ENCODE assay signal across 9 cellular contexts in genomic region chr12:124441443-124442190, GRCh38.
DNase-seq lines count a peak whose midpoint lies in the region; ATAC-seq, FAIRE-seq and TF ChIP-seq lines count a peak whose summit lies in the region.
"Had no signal": no experiment of that assay in that cellular context is flagged by ENCODE, and none has a peak within 500 bp of the region (broad histone marks: within the 10 kb centered on the region; RNA-seq: fewer than 3 reads in every experiment).

No MANE protein-coding gene starts in this region.

- peaks cover 49 to 88% (median 65%) of the 10 kb centered on the region in 10 experiments for H3K4me1 ChIP-seq in BLaER1 treated with 17β-estradiol and CSF1 and Interleukin-3, amounts not matched to agents 10 nM and 100 nM
- no peaks in the 10 kb centered on the region for H3K4me1 ChIP-seq in MM.1S (ENCODE audit: low read length)

- H3K9me2 ChIP-seq in MM.1S (replicated peaks; ENCODE audit: insufficient read depth, low read length), result no peaks in the 10 kb centered on the region

- peak overlapping the region in 5 of 11 experiments; percentile 5 to 37 (median 18); a peak in 6 of 22 replicates for H3K9ac ChIP-seq in BLaER1 treated with 17β-estradiol and CSF1 and Interleukin-3, amounts not matched to agents 10 nM and 100 nM
- H3K9ac ChIP-seq in MM.1S (ENCODE audit: low read length), result no peak overlapping the region

- peaks cover 22 to 100% (median 87%) of the 10 kb centered on the region in 11 experiments; a peak in 21 of 22 replicates for H4K20me1 ChIP-seq in BLaER1 treated with 17β-estradiol and CSF1 and Interleukin-3, amounts not matched to agents 10 nM and 100 nM
- no peaks in the 10 kb centered on the region for H4K20me1 ChIP-seq in MM.1S (ENCODE audit: insufficient read depth, low read length)

- peak overlapping the region; percentile 15 to 55 (median 28); a peak in 16 of 22 replicates for H3K27ac ChIP-seq in BLaER1 treated with 17β-estradiol and CSF1 and Interleukin-3, amounts not matched to agents 10 nM and 100 nM
- H3K27ac ChIP-seq in epithelial cell of prostate, result peak overlapping the region; percentile 62
- no peak overlapping the region for H3K27ac ChIP-seq in MM.1S (ENCODE audit: low read length)

- no peaks in the 10 kb centered on the region for H3K9me3 ChIP-seq in BLaER1 treated with 17β-estradiol and CSF1 and Interleukin-3, amounts not matched to agents 10 nM and 100 nM (replicated peaks in 1 of 11)
- no peaks in the 10 kb centered on the region for H3K9me3 ChIP-seq in MM.1S (replicated peaks; ENCODE audit: insufficient read depth, low read length)
- H3K9me3 ChIP-seq: ovary had no signal

- TF ChIP-seq CTCF in MM.1S (IDR thresholded peaks at IDR 0.05; ENCODE audit: low read length), result no peak

- no peak for FAIRE-seq in RCC 7860 (lab: Jason Lieb, UNC)

- DNase-seq in RCC 7860 (ENCODE audit: low spot score), result peak; percentile 45
- DNase-seq in epithelial cell of prostate (ENCODE audit: low read depth, low spot score), result no peak
- DNase-seq in occipital lobe (lab: John Stamatoyannopoulos, UW), result peak; percentile 28
- DNase-seq in MM.1S, result no peak
- no peak for DNase-seq in NCI-H146 treated with DMSO at 0.1 percent for 48 hours (lab: John Stamatoyannopoulos, UW; ENCODE audit: unreplicated experiment)

- H3K79me2 ChIP-seq in MM.1S (ENCODE audit: low read length), result peaks cover 36% of the 10 kb centered on the region

- H3K36me3 ChIP-seq in BLaER1 treated with 17β-estradiol and CSF1 and Interleukin-3, amounts not matched to agents 10 nM and 100 nM, result peaks cover 17 to 90% (median 44%) of the 10 kb centered on the region in 11 experiments
- H3K36me3 ChIP-seq in MM.1S (replicated peaks; ENCODE audit: insufficient read depth, low read length), result no peaks in the 10 kb centered on the region
- H3K36me3 ChIP-seq: ovary had no signal

- H3K4me2 ChIP-seq in BLaER1 treated with 17β-estradiol and CSF1 and Interleukin-3, amounts not matched to agents 10 nM and 100 nM, result peak overlapping the region; percentile 52 to 82 (median 70)
- H3K4me2 ChIP-seq in MM.1S (ENCODE audit: low read depth, low read length), result no peak overlapping the region

- H2AFZ ChIP-seq in MM.1S (ENCODE audit: low read length), result no peak overlapping the region

- H3K4me3 ChIP-seq in BLaER1 treated with 17β-estradiol and CSF1 and Interleukin-3, amounts not matched to agents 10 nM and 100 nM, result no peak overlapping the region
- H3K4me3 ChIP-seq in MM.1S (ENCODE audit: low read length), result no peak overlapping the region
- H3K4me3 ChIP-seq: ovary had no signal

- no peaks in the 10 kb centered on the region for H3K27me3 ChIP-seq in BLaER1 treated with 17β-estradiol and CSF1 and Interleukin-3, amounts not matched to agents 10 nM and 100 nM
- no peaks in the 10 kb centered on the region for H3K27me3 ChIP-seq in MM.1S (replicated peaks; ENCODE audit: insufficient read depth, low read length)
- H3K27me3 ChIP-seq: ovary had no signal

- H3F3A ChIP-seq in MM.1S (ENCODE audit: insufficient read depth, low read length), result no peaks in the 10 kb centered on the region

- no peak for ATAC-seq in HG03469 (IDR thresholded peaks at IDR 0.05; ENCODE audit: unreplicated experiment)
- no peak for ATAC-seq in HG03520 (IDR thresholded peaks at IDR 0.05; ENCODE audit: unreplicated experiment)

Comparison
In these comparisons a context has a peak if more than half of its experiments do, and no peak if none do; other contexts are left out.
1. DNase-seq: peak in RCC 7860 (single experiment) and occipital lobe (single experiment); none in epithelial cell of prostate (single experiment), MM.1S (single experiment) and NCI-H146 treated with DMSO at 0.1 percent for 48 hours (single experiment).